ENCODE assay signal across 8 cellular contexts in the genomic region with DNA sequence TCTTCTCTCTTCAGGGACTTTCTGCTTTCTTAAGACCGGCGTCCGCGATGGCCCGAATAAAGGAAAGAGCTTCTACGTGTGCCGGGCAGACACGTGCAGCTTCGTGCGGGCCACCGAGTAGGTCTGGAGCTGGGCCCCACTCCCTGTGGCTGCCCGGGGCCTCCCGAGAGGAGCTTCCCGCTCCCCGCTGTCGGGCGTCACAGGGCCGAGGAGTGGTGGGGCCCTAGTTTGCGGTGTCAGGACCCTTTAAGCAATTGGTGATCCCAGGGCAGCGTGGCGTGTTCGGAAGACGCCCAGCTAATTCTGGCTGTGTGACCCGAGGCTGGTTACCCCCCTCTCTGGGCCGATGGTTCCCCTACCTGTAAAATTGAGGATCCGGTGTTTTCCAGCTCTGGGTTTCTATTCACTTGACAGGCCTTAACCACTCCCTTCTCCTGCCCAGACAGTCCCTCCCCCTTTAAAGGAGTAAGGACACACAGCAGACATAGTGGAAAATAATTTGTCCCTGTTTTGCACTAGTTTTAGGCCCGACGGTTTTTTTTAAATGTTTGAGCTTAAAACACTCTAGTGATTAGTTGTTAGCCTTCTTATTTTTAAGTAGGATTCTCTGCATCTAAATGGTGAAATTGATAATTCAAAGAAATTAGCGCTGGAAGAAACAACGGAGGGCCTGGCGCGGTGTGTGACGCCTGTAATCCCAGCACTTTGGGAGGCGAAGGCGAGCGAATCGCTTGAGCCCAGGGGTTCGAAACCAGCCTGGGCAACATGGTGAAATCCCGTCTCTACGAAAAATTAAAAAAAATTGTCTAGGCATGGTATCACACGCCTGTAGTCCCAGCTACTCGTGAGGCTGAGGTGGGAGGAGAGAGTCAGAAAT. TPM values are rescaled to one million over a fixed set of nuclear protein-coding genes. Genes with fewer than 3 reads are reported as not detected.
DNase-seq lines count a peak whose midpoint lies in the region; ATAC-seq lines count a peak whose summit lies in the region.

No MANE protein-coding gene starts in this region.

- no peak overlapping the region for H3K27ac Mint-ChIP-seq in activated CD8-positive, alpha-beta memory T cell treated with anti-CD3 and anti-CD28 coated beads, Interleukin-2, amount 10 ng/mL, durations not matched to agents 7 days and 5 days
- H3K27ac Mint-ChIP-seq in activated naive CD8-positive, alpha-beta T cell treated with anti-CD3 and anti-CD28 coated beads for 36 hours, result no peak overlapping the region

- peaks cover 51% of the 10 kb centered on the region for H3K4me1 Mint-ChIP-seq in activated CD8-positive, alpha-beta memory T cell treated with anti-CD3 and anti-CD28 coated beads, Interleukin-2, amount 10 ng/mL, durations not matched to agents 7 days and 5 days
- peaks cover 46% of the 10 kb centered on the region for H3K4me1 Mint-ChIP-seq in activated naive CD8-positive, alpha-beta T cell treated with anti-CD3 and anti-CD28 coated beads for 36 hours

- H3K27me3 Mint-ChIP-seq in activated CD8-positive, alpha-beta memory T cell treated with anti-CD3 and anti-CD28 coated beads, Interleukin-2, amount 10 ng/mL, durations not matched to agents 7 days and 5 days, result no peaks in the 10 kb centered on the region
- no peaks in the 10 kb centered on the region for H3K27me3 Mint-ChIP-seq in activated naive CD8-positive, alpha-beta T cell treated with anti-CD3 and anti-CD28 coated beads for 36 hours

- peak; percentile 3 for ATAC-seq in activated CD8-positive, alpha-beta memory T cell treated with anti-CD3 and anti-CD28 coated beads, Interleukin-2, amount 10 ng/mL, durations not matched to agents 7 days and 5 days
- peak; percentile 25 for ATAC-seq in GM21717 (IDR thresholded peaks at IDR 0.05; ENCODE audit: unreplicated experiment)

- CTCF ChIA-PET in activated CD8-positive, alpha-beta memory T cell treated with anti-CD3 and anti-CD28 coated beads, Interleukin-2, amount 10 ng/mL, durations not matched to agents 7 days and 5 days (lab: Charles Lee), result interaction anchor here (0.6 to 5.9 kb wide), 20 partner anchors 9 to 670 kb away, joined by 3 to 55 read pairs (median 5); partner anchors contain the start of gene CD58

- H3K36me3 Mint-ChIP-seq in activated CD8-positive, alpha-beta memory T cell treated with anti-CD3 and anti-CD28 coated beads, Interleukin-2, amount 10 ng/mL, durations not matched to agents 7 days and 5 days, result peaks cover 40% of the 10 kb centered on the region
- H3K36me3 Mint-ChIP-seq in activated naive CD8-positive, alpha-beta T cell treated with anti-CD3 and anti-CD28 coated beads for 36 hours, result peaks cover 45% of the 10 kb centered on the region

- peak overlapping the region; percentile 73 for H3K4me3 ChIP-seq in skeletal muscle cell (ENCODE audit: low read depth, low read length)

- no peak overlapping the region for H3K4me3 Mint-ChIP-seq in activated CD8-positive, alpha-beta memory T cell treated with anti-CD3 and anti-CD28 coated beads, Interleukin-2, amount 10 ng/mL, durations not matched to agents 7 days and 5 days
- no peak overlapping the region for H3K4me3 Mint-ChIP-seq in activated naive CD8-positive, alpha-beta T cell treated with anti-CD3 and anti-CD28 coated beads for 36 hours

- peak; percentile 62 for DNase-seq in activated CD8-positive, alpha-beta memory T cell treated with anti-CD3 and anti-CD28 coated beads, Interleukin-2, amount 10 ng/mL, durations not matched to agents 7 days and 5 days
- no peak for DNase-seq in activated CD8-positive, alpha-beta memory T cell treated with anti-CD3 and anti-CD28 coated beads, Interleukin-2, amount 50 U/mL, for 4 hours
- DNase-seq in LoVo (ENCODE audit: low spot score), result peak; percentile 48
- DNase-seq in activated naive CD8-positive, alpha-beta T cell treated with anti-CD3 and anti-CD28 coated beads for 36 hours, result peak; percentile 55
- peak; percentile 71 for DNase-seq in hepatic stellate cell (ENCODE audit: low spot score)
- no peak for DNase-seq in skeletal muscle cell (ENCODE audit: low read depth)
- no peak for DNase-seq in NCI-H774 (lab: John Stamatoyannopoulos, UW)

- H3K9me3 Mint-ChIP-seq in activated CD8-positive, alpha-beta memory T cell treated with anti-CD3 and anti-CD28 coated beads, Interleukin-2, amount 10 ng/mL, durations not matched to agents 7 days and 5 days (ENCODE audit: low read depth), result no peaks in the 10 kb centered on the region
- H3K9me3 Mint-ChIP-seq in activated naive CD8-positive, alpha-beta T cell treated with anti-CD3 and anti-CD28 coated beads for 36 hours, result no peaks in the 10 kb centered on the region

RNA-seq across cellular contexts. Expression of gene TTF2, which starts 0.6 kb away (rescaled TPM):
- total RNA-seq in activated CD8-positive, alpha-beta memory T cell treated with anti-CD3 and anti-CD28 coated beads, Interleukin-2, amount 10 ng/mL, durations not matched to agents 7 days and 5 days, result 100 to 1,000 TPM; 156 to 157 TPM
- total RNA-seq in activated naive CD8-positive, alpha-beta T cell treated with anti-CD3 and anti-CD28 coated beads for 36 hours, result 100 to 1,000 TPM; 118 to 124 TPM

RNA-seq across cellular contexts. Expression of gene CD101, which starts 59.1 kb away (rescaled TPM):
- 1 to 10 TPM in 1 of 2 experiments, not detected in 1; 1.4 TPM for total RNA-seq in activated CD8-positive, alpha-beta memory T cell treated with anti-CD3 and anti-CD28 coated beads, Interleukin-2, amount 10 ng/mL, durations not matched to agents 7 days and 5 days
- under 1 TPM; 0.12 to 0.47 TPM for total RNA-seq in activated naive CD8-positive, alpha-beta T cell treated with anti-CD3 and anti-CD28 coated beads for 36 hours

Comparison
In these comparisons a context has a peak if more than half of its experiments do, and no peak if none do; other contexts are left out.
1. DNase-seq: peak in activated CD8-positive, alpha-beta memory T cell treated with anti-CD3 and anti-CD28 coated beads, Interleukin-2, amount 10 ng/mL, durations not matched to agents 7 days and 5 days (single experiment), LoVo (single experiment), activated naive CD8-positive, alpha-beta T cell treated with anti-CD3 and anti-CD28 coated beads for 36 hours (single experiment) and hepatic stellate cell (single experiment); none in activated CD8-positive, alpha-beta memory T cell treated with anti-CD3 and anti-CD28 coated beads, Interleukin-2, amount 50 U/mL, for 4 hours (single experiment), skeletal muscle cell (single experiment) and NCI-H774 (single experiment).